ENCODE assay signal across 19 cellular contexts in the genomic region with DNA sequence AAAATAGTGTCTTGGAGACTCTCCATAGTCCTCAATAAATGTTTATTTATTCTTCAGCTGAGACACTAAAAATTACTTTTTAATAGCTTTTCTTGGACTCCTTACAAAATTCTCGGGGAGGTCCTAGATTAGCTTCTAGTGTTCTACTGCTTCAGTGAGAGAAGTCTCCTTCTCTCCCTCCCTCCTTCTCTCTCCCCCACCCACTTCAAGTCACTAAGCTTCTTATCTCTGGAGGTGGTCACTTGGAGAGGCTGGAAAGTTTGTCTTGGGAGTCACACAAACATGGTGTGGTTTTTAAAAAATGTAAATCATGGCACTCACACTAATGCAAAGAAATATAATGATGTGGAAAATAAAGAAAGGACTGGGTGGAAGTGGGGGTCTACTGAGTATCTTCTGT.
A peak's percentile ranks its signal among the peaks of the same experiment; 100 is the strongest.
DNase-seq lines count a peak whose midpoint lies in the region; FAIRE-seq and TF ChIP-seq lines count a peak whose summit lies in the region.
"Had no signal": no experiment of that assay in that cellular context is flagged by ENCODE, and none has a peak within 500 bp of the region (broad histone marks: within the 10 kb centered on the region; RNA-seq: fewer than 3 reads in every experiment).

No MANE protein-coding gene starts in this region.

- H3K14ac ChIP-seq in H9 (ENCODE audit: insufficient read depth, low read length): no peak overlapping the region
- no peak overlapping the region for H3K14ac ChIP-seq in trophoblast cell (ENCODE audit: low read length)

- H3K9me3 ChIP-seq in H9 (ENCODE audit: control insufficient read depth, low read depth, low read length) (no peaks in the 10 kb centered on the region), astrocyte (ENCODE audit: insufficient read depth, low read depth, low read length) (no peaks in the 10 kb centered on the region), trophoblast cell (ENCODE audit: insufficient read depth, low read depth, low read length) (no peaks in the 10 kb centered on the region)

- H3K9me3 Mint-ChIP-seq in H9 (no peaks in the 10 kb centered on the region), astrocyte (ENCODE audit: unreplicated experiment) (no peaks in the 10 kb centered on the region), glutamatergic neuron (ENCODE audit: unreplicated experiment) (peaks cover 13% of the 10 kb centered on the region)
- H3K9me3 Mint-ChIP-seq: HFFc6 had no signal

- H2BK120ac ChIP-seq in H9 (ENCODE audit: low read depth, low read length, poor library complexity, severe bottlenecking) (no peak overlapping the region), trophoblast cell (ENCODE audit: insufficient read depth, low read length, poor library complexity) (no peak overlapping the region)

- H2AFZ ChIP-seq in H9 (ENCODE audit: low read length) (no peak overlapping the region), astrocyte (ENCODE audit: low read depth, low read length) (no peak overlapping the region), trophoblast cell (ENCODE audit: insufficient read depth, low read length, poor library complexity) (no peak overlapping the region)

- H2BK5ac ChIP-seq in H9 (ENCODE audit: insufficient read length, low read length) (no peak overlapping the region), trophoblast cell (ENCODE audit: low read depth, low read length, poor library complexity) (no peak overlapping the region)

- no peak overlapping the region for H4K8ac ChIP-seq in H9 (replicated peaks; ENCODE audit: insufficient read length, low read depth, low read length)
- H4K8ac ChIP-seq in trophoblast cell (ENCODE audit: low read depth, low read length): no peak overlapping the region

- no peak overlapping the region for H4K91ac ChIP-seq in H9 (ENCODE audit: insufficient read length, low read depth, low read length)
- no peak overlapping the region for H4K91ac ChIP-seq in trophoblast cell (ENCODE audit: low read depth, low read length)

- no peak overlapping the region for H2BK15ac ChIP-seq in H9 (ENCODE audit: low read depth, low read length)

- H3K27ac Mint-ChIP-seq in H9: peak overlapping the region in 2 of 3 experiments; percentile 20 to 42; a peak in 1 of 7 replicates
- no peak overlapping the region for H3K27ac Mint-ChIP-seq in astrocyte (ENCODE audit: unreplicated experiment)
- H3K27ac Mint-ChIP-seq in glutamatergic neuron (ENCODE audit: unreplicated experiment): peak overlapping the region; percentile 14
- H3K27ac Mint-ChIP-seq: HFFc6 had no signal

- H3K23ac ChIP-seq in H9 (ENCODE audit: insufficient read length, low read depth, low read length): no peak overlapping the region
- no peak overlapping the region for H3K23ac ChIP-seq in trophoblast cell (ENCODE audit: low read length)

- DNase-seq in H9: no peak
- DNase-seq in astrocyte (ENCODE audit: low read depth): peak; percentile 68
- DNase-seq in glutamatergic neuron: no peak
- no peak for DNase-seq in trophoblast cell
- no peak for DNase-seq in SW480 (ENCODE audit: low spot score)
- no peak for DNase-seq in stimulated activated CD4-positive, alpha-beta T cell treated with anti-CD3 and anti-CD28 coated beads, Interleukin-12 subunit alpha, Interleukin-12 subunit beta, amount 100 ng/mL, for 4 hours
- DNase-seq in hippocampal formation (lab: John Stamatoyannopoulos, UW): no peak
- DNase-seq: C1 segment of cervical spinal cord, DND-41, GF-D8, HFFc6, KBM-7, MV-4-11, NCI-H1417 treated with DMSO at 0.1 percent for 48 hours, NCI-H2029 treated with DMSO at 0.1 percent for 48 hours, NCI-H2171 treated with DMSO at 0.1 percent for 48 hours, NCI-H510A treated with DMSO at 0.1 percent for 48 hours had no signal

- H3K4me3 ChIP-seq in astrocyte (ENCODE audit: insufficient read depth, low read depth, low read length) (no peak overlapping the region), trophoblast cell (ENCODE audit: low read depth, low read length) (no peak overlapping the region)

- no peaks in the 10 kb centered on the region for H3K27me3 ChIP-seq in H9 (ENCODE audit: insufficient read depth, low read length)
- H3K27me3 ChIP-seq in astrocyte (ENCODE audit: insufficient read depth, low read length): peaks cover 14% of the 10 kb centered on the region
- H3K27me3 ChIP-seq in trophoblast cell (ENCODE audit: insufficient read depth, low read length): no peaks in the 10 kb centered on the region

- no peak overlapping the region for H3T11ph ChIP-seq in H9 (ENCODE audit: low read length)

- no peak for TF ChIP-seq CTCF in H9 (conservative IDR thresholded peaks at IDR 0.05)
- TF ChIP-seq CTCF in astrocyte (IDR thresholded peaks at IDR 0.05; ENCODE audit: insufficient read depth, low read depth, low read length): no peak
- TF ChIP-seq CTCF in glutamatergic neuron (IDR thresholded peaks at IDR 0.05; ENCODE audit: partially characterized antibody, unreplicated experiment): no peak

- H3K27ac ChIP-seq in H9 (ENCODE audit: insufficient read length, low read depth, low read length) (no peak overlapping the region), astrocyte (ENCODE audit: low read depth, low read length) (no peak overlapping the region), trophoblast cell (ENCODE audit: low read depth, low read length) (no peak overlapping the region)

- WGBS in H9 (ENCODE audit: extremely low coverage, insufficient read length, low lambda C conversion rate): no CpG with 5 or more reads among the region's 1 CpG
- WGBS in trophoblast cell (ENCODE audit: extremely low coverage, insufficient coverage, insufficient read length): no CpG with 5 or more reads among the region's 1 CpG

- peaks cover 95% of the 10 kb centered on the region for H3K79me2 ChIP-seq in H9 (ENCODE audit: insufficient read depth, low read length)
- no peaks in the 10 kb centered on the region for H3K79me2 ChIP-seq in astrocyte (ENCODE audit: insufficient read depth, low read length)
- peaks cover 20% of the 10 kb centered on the region for H3K79me2 ChIP-seq in trophoblast cell (ENCODE audit: control insufficient read depth, insufficient read depth, low read length, poor library complexity)

- H3K36me3 Mint-ChIP-seq in H9 (ENCODE audit: insufficient read depth in 1 of 3, low read depth in 3 of 3) (peaks cover 2 to 21% (median 13%) of the 10 kb centered on the region in 3 experiments; a peak in 5 of 7 replicates), astrocyte (ENCODE audit: low read depth, unreplicated experiment) (no peaks in the 10 kb centered on the region), glutamatergic neuron (ENCODE audit: unreplicated experiment) (no peaks in the 10 kb centered on the region)

- peaks cover 72 to 78% of the 10 kb centered on the region in 2 experiments for H3K4me1 Mint-ChIP-seq in H9
- H3K4me1 Mint-ChIP-seq in astrocyte (ENCODE audit: low read depth, unreplicated experiment): peaks cover 25% of the 10 kb centered on the region
- H3K4me1 Mint-ChIP-seq in glutamatergic neuron (ENCODE audit: low read depth, unreplicated experiment): peaks cover 74% of the 10 kb centered on the region

- H2BK20ac ChIP-seq in H9 (ENCODE audit: low read depth, low read length, poor library complexity, severe bottlenecking): no peak overlapping the region

- H4K5ac ChIP-seq in H9 (ENCODE audit: insufficient read length, low read depth, low read length): no peak overlapping the region

- H3K18ac ChIP-seq in H9 (ENCODE audit: insufficient read length, low read depth, low read length) (no peak overlapping the region), trophoblast cell (ENCODE audit: low read length) (no peak overlapping the region)

- no peak for FAIRE-seq in astrocyte (lab: Jason Lieb, UNC)
- FAIRE-seq: GM12891, H1 had no signal

- no peak overlapping the region for H3K56ac ChIP-seq in H9 (ENCODE audit: insufficient read length, low read depth, low read length)

- H3K36me3 ChIP-seq in astrocyte (ENCODE audit: insufficient read depth, low read length) (no peaks in the 10 kb centered on the region), trophoblast cell (ENCODE audit: control insufficient read depth in 1 of 2, insufficient read depth in 2 of 2, low read length in 2 of 2) (peaks cover 0 to 2% of the 10 kb centered on the region in 2 experiments)

- H4K20me1 ChIP-seq in H9 (ENCODE audit: control insufficient read depth, insufficient read depth, insufficient read length) (peaks cover 5% of the 10 kb centered on the region), astrocyte (ENCODE audit: insufficient read depth, low read length) (no peaks in the 10 kb centered on the region)

- H3K79me1 ChIP-seq in H9 (ENCODE audit: insufficient read depth, low read depth, low read length, poor library complexity, severe bottlenecking): no peaks in the 10 kb centered on the region
- H3K79me1 ChIP-seq in trophoblast cell (ENCODE audit: low read length): no peaks in the 10 kb centered on the region

- no peak overlapping the region for H3K4ac ChIP-seq in H9 (ENCODE audit: low read depth, low read length)
- peak overlapping the region; percentile 80 for H3K4ac ChIP-seq in trophoblast cell (ENCODE audit: low read depth, low read length)

- H3K27me3 Mint-ChIP-seq in H9 (ENCODE audit: low read depth): no peaks in the 10 kb centered on the region; the same call in 1 of the 2 replicates
- peaks cover 2% of the 10 kb centered on the region for H3K27me3 Mint-ChIP-seq in astrocyte (ENCODE audit: low read depth, unreplicated experiment)
- H3K27me3 Mint-ChIP-seq in glutamatergic neuron (ENCODE audit: unreplicated experiment): peaks cover 6% of the 10 kb centered on the region

- H4K12ac ChIP-seq in trophoblast cell (ENCODE audit: low read depth, low read length): no peak overlapping the region

- H3K4me1 ChIP-seq in H9 (ENCODE audit: insufficient read depth, low read length) (peaks cover 25% of the 10 kb centered on the region), astrocyte (ENCODE audit: insufficient read depth, low read length) (no peaks in the 10 kb centered on the region), trophoblast cell (ENCODE audit: control insufficient read depth in 1 of 2, insufficient read depth in 2 of 2, low read length in 2 of 2) (peaks cover 12 to 18% of the 10 kb centered on the region in 2 experiments)

- H3K4me2 ChIP-seq in H9 (ENCODE audit: insufficient read depth, insufficient read length, low read length) (no peak overlapping the region), astrocyte (ENCODE audit: low read length) (no peak overlapping the region), trophoblast cell (ENCODE audit: low read length) (no peak overlapping the region)

- no peak overlapping the region for H2AK5ac ChIP-seq in H9 (ENCODE audit: insufficient read length, low read length)
- H2AK5ac ChIP-seq in trophoblast cell (ENCODE audit: low read length): no peak overlapping the region

- H3K23me2 ChIP-seq in H9 (ENCODE audit: insufficient read length, low read depth, low read length, poor library complexity, severe bottlenecking): no peaks in the 10 kb centered on the region

- H3K9ac ChIP-seq in H9 (ENCODE audit: extremely low read depth, insufficient read length, low read length) (no peak overlapping the region), astrocyte (ENCODE audit: low read length) (no peak overlapping the region), trophoblast cell (ENCODE audit: low read length) (no peak overlapping the region)

- H2BK12ac ChIP-seq in H9 (ENCODE audit: insufficient read length, low read depth, low read length): no peak overlapping the region
- no peak overlapping the region for H2BK12ac ChIP-seq in trophoblast cell (ENCODE audit: low read length)

- H3K4me3 Mint-ChIP-seq in H9: no peak overlapping the region
- H3K4me3 Mint-ChIP-seq in astrocyte (ENCODE audit: unreplicated experiment): no peak overlapping the region
- H3K4me3 Mint-ChIP-seq in glutamatergic neuron (ENCODE audit: unreplicated experiment): no peak overlapping the region
- H3K4me3 Mint-ChIP-seq: HFFc6 had no signal
